2 cellular contexts compared by ENCODE assay signal in the genomic region with DNA sequence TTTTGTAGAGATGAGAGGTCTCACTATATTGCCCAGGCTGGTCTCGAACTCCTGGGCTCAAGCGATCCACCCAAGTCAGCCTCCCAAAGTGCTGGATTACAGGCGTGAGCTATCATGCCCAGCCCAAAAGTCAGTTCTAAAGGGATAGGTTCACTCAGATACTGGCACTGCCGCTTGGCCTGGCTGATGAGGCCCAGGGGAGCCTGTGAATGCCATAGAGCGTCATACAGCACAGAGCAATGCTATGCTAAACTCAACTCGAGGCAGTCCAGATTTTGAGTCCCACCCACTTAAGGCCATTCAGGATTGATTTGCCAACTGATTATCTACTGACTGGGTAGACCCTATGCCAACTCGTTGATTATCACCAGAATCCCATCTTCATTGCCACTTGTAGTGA.
TF ChIP-seq lines count a peak whose summit lies in the region.

No MANE protein-coding gene starts in this region.

TF ChIP-seq in HepG2, 621 proteins besides CTCF, POLR2A, EP300 and RAD21 (continued from another document):
- TF ChIP-seq, protein P1, sequence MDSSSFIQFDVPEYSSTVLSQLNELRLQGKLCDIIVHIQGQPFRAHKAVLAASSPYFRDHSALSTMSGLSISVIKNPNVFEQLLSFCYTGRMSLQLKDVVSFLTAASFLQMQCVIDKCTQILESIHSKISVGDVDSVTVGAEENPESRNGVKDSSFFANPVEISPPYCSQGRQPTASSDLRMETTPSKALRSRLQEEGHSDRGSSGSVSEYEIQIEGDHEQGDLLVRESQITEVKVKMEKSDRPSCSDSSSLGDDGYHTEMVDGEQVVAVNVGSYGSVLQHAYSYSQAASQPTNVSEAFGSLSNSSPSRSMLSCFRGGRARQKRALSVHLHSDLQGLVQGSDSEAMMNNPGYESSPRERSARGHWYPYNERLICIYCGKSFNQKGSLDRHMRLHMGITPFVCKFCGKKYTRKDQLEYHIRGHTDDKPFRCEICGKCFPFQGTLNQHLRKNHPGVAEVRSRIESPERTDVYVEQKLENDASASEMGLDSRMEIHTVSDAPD (CRISPR knock-in tag; IDR thresholded peaks at IDR 0.05) = no peak
- TF ChIP-seq, protein P2, sequence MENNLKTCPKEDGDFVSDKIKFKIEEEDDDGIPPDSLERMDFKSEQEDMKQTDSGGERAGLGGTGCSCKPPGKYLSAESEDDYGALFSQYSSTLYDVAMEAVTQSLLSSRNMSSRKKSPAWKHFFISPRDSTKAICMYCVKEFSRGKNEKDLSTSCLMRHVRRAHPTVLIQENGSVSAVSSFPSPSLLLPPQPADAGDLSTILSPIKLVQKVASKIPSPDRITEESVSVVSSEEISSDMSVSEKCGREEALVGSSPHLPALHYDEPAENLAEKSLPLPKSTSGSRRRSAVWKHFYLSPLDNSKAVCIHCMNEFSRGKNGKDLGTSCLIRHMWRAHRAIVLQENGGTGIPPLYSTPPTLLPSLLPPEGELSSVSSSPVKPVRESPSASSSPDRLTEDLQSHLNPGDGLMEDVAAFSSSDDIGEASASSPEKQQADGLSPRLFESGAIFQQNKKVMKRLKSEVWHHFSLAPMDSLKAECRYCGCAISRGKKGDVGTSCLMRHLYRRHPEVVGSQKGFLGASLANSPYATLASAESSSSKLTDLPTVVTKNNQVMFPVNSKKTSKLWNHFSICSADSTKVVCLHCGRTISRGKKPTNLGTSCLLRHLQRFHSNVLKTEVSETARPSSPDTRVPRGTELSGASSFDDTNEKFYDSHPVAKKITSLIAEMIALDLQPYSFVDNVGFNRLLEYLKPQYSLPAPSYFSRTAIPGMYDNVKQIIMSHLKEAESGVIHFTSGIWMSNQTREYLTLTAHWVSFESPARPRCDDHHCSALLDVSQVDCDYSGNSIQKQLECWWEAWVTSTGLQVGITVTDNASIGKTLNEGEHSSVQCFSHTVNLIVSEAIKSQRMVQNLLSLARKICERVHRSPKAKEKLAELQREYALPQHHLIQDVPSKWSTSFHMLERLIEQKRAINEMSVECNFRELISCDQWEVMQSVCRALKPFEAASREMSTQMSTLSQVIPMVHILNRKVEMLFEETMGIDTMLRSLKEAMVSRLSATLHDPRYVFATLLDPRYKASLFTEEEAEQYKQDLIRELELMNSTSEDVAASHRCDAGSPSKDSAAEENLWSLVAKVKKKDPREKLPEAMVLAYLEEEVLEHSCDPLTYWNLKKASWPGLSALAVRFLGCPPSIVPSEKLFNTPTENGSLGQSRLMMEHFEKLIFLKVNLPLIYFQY (CRISPR knock-in tag; IDR thresholded peaks at IDR 0.05; ENCODE audit: borderline replicate concordance) = no peak
- TF ChIP-seq ZNF562 (CRISPR knock-in tag; IDR thresholded peaks at IDR 0.05; ENCODE audit: borderline replicate concordance) = no peak

TF ChIP-seq in WTC11, 78 proteins besides CTCF, POLR2A, EP300 and RAD21 (continued from another document):
- TF ChIP-seq, protein P3, sequence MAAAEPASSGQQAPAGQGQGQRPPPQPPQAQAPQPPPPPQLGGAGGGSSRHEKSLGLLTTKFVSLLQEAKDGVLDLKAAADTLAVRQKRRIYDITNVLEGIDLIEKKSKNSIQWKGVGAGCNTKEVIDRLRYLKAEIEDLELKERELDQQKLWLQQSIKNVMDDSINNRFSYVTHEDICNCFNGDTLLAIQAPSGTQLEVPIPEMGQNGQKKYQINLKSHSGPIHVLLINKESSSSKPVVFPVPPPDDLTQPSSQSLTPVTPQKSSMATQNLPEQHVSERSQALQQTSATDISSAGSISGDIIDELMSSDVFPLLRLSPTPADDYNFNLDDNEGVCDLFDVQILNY (CRISPR knock-in tag; IDR thresholded peaks at IDR 0.05) = no peak
- TF ChIP-seq, protein P4, sequence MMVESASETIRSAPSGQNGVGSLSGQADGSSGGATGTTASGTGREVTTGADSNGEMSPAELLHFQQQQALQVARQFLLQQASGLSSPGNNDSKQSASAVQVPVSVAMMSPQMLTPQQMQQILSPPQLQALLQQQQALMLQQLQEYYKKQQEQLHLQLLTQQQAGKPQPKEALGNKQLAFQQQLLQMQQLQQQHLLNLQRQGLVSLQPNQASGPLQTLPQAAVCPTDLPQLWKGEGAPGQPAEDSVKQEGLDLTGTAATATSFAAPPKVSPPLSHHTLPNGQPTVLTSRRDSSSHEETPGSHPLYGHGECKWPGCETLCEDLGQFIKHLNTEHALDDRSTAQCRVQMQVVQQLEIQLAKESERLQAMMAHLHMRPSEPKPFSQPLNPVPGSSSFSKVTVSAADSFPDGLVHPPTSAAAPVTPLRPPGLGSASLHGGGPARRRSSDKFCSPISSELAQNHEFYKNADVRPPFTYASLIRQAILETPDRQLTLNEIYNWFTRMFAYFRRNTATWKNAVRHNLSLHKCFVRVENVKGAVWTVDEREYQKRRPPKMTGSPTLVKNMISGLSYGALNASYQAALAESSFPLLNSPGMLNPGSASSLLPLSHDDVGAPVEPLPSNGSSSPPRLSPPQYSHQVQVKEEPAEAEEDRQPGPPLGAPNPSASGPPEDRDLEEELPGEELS (CRISPR knock-in tag; IDR thresholded peaks at IDR 0.05) = no peak
- TF ChIP-seq ELF4 (CRISPR knock-in tag; IDR thresholded peaks at IDR 0.05; ENCODE audit: low read depth) = no peak
- TF ChIP-seq NFYB (CRISPR knock-in tag; conservative IDR thresholded peaks at IDR 0.05; ENCODE audit: low read depth) = no peak
- no peak for TF ChIP-seq OVOL2 (CRISPR knock-in tag; IDR thresholded peaks at IDR 0.05; ENCODE audit: borderline replicate concordance)
- no peak for TF ChIP-seq FOXP1 (CRISPR knock-in tag; IDR thresholded peaks at IDR 0.05; ENCODE audit: borderline replicate concordance)
TF ChIP-seq in WTC11: peak in this region for 0.
